In the genomic region with DNA sequence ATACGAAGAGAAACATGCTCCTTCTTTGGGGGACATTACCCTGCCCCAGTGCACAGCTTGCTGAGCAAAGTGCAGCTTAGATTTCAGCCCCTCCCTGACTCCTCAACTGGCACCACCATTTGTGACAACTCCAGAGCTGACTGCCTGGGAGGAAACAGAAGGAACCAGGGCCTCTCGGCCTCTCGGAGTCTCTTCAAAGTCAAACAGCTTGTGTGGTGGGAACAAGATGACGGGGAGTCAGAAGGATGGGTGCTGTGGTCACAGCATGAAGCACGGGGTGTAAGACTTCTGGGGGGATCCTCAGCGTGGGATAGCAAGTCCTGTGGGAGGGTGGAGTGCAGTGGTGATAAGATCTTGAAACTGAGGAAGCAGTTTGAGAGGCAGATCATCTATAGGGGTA, we compare ENCODE assay signal across 20 cellular contexts.
"Had no signal": no experiment of that assay in that cellular context is flagged by ENCODE, and none has a peak within 500 bp of the region (broad histone marks: within the 10 kb centered on the region; RNA-seq: fewer than 3 reads in every experiment).

No MANE protein-coding gene starts in this region.

- DNase-seq: activated CD4-positive, alpha-beta T cell treated with anti-CD3 and anti-CD28 coated beads, Interleukin-2, amount 10 ng/mL, durations not matched to agents 7 days and 5 days; activated CD4-positive, alpha-beta T cell treated with anti-CD3 and anti-CD28 coated beads, Interleukin-2, amount 50 U/mL, for 48 hours; activated CD8-positive, alpha-beta T cell treated with anti-CD3 and anti-CD28 coated beads, Interleukin-2, amount 10 ng/mL, durations not matched to agents 7 days and 5 days; activated gamma-delta T cell treated with Interleukin-2 at 50 U/mL for 16 hours; activated naive CD4-positive, alpha-beta T cell treated with anti-CD3 and anti-CD28 coated beads, Interleukin-2, amount 50 U/mL, for 16 hours; activated naive CD8-positive, alpha-beta T cell treated with anti-CD3 and anti-CD28 coated beads for 36 hours; activated T-cell treated with anti-CD3 and anti-CD28 coated beads for 4 hours; activated T-cell treated with anti-CD3 and anti-CD28 coated beads, Interleukin-2, amount 50 U/mL, for 4 hours; amygdala; colonic mucosa; NCI-H1105; NCI-H1417 treated with DMSO at 0.1 percent for 48 hours; NCI-H524 treated with DMSO at 0.1 percent for 48 hours; SHP77; SJCRH30; T1000 had no signal

- ATAC-seq: activated CD8-positive, alpha-beta T cell treated with anti-CD3 and anti-CD28 coated beads, Interleukin-2, amount 10 ng/mL, durations not matched to agents 7 days and 5 days; activated T-cell treated with anti-CD3 and anti-CD28 coated beads, Interleukin-2, amount 50 U/mL, for 4 hours; Panc1 had no signal

- H3K27ac ChIP-seq: ascending aorta, cardiac muscle cell, colonic mucosa, SJCRH30, SK-N-MC had no signal

- H3K4me3 ChIP-seq: ascending aorta, cardiac muscle cell, colonic mucosa, SJCRH30, SK-N-MC had no signal

- H3K9me3 ChIP-seq: ascending aorta, colonic mucosa, SJCRH30 had no signal

- H3K36me3 ChIP-seq: ascending aorta, cardiac muscle cell, colonic mucosa, SJCRH30 had no signal

- H3K27me3 ChIP-seq: ascending aorta, cardiac muscle cell, colonic mucosa, SJCRH30 had no signal

- H3K4me1 ChIP-seq: ascending aorta, colonic mucosa had no signal
